Comparison of ENCODE assay signal across 8 cellular contexts in genomic region chr11:63564056-63564784, GRCh38.
DNase-seq lines count a peak whose midpoint lies in the region; ATAC-seq and TF ChIP-seq lines count a peak whose summit lies in the region.

No MANE protein-coding gene starts in this region.

- no peaks in the 10 kb centered on the region for H3K79me2 ChIP-seq in MM.1S (ENCODE audit: low read length)

- H3K36me3 ChIP-seq in MM.1S (replicated peaks; ENCODE audit: insufficient read depth, low read length), result no peaks in the 10 kb centered on the region

- peak overlapping the region; percentile 23 for H3K9ac ChIP-seq in MM.1S (ENCODE audit: low read length)

- peak overlapping the region; percentile 1; the same call in 1 of the 2 replicates for H3K4me3 ChIP-seq in MM.1S (ENCODE audit: low read length)

- H3F3A ChIP-seq in MM.1S (ENCODE audit: insufficient read depth, low read length), result peaks cover 21% of the 10 kb centered on the region

- ATAC-seq in GM18511 (IDR thresholded peaks at IDR 0.05; ENCODE audit: unreplicated experiment) (peak; percentile 69), GM21576 (IDR thresholded peaks at IDR 0.05; ENCODE audit: unreplicated experiment) (peak; percentile 57), GM18870 (IDR thresholded peaks at IDR 0.05; ENCODE audit: unreplicated experiment) (no peak)

- peak overlapping the region; percentile 47 for H3K4me2 ChIP-seq in MM.1S (ENCODE audit: low read depth, low read length)

- intact Hi-C loops in head of caudate nucleus (cut with DNase I), result no loop called here

- peaks cover 32% of the 10 kb centered on the region for H3K4me1 ChIP-seq in MM.1S (ENCODE audit: low read length)

- TF ChIP-seq CTCF in MM.1S (IDR thresholded peaks at IDR 0.05; ENCODE audit: low read length), result no peak

- no peaks in the 10 kb centered on the region for H4K20me1 ChIP-seq in MM.1S (ENCODE audit: insufficient read depth, low read length)

- no peaks in the 10 kb centered on the region for H3K27me3 ChIP-seq in MM.1S (replicated peaks; ENCODE audit: insufficient read depth, low read length)

- H3K27ac ChIP-seq in MM.1S (ENCODE audit: low read length), result peak overlapping the region; percentile 83

- no peaks in the 10 kb centered on the region for H3K9me2 ChIP-seq in MM.1S (replicated peaks; ENCODE audit: insufficient read depth, low read length)

- no peak overlapping the region for H2AFZ ChIP-seq in MM.1S (ENCODE audit: low read length)

- DNase-seq in MM.1S (peak; percentile 90), head of caudate nucleus (peak in 36 of 42 donors; percentile 9 to 86 (median 60)), GF-D8 (lab: John Stamatoyannopoulos, UW) (no peak), cerebellar cortex (ENCODE audit: low spot score) (no peak), HPDE6-E6E7 (ENCODE audit: extremely low spot score) (no peak)

- H3K9me3 ChIP-seq in MM.1S (replicated peaks; ENCODE audit: insufficient read depth, low read length), result no peaks in the 10 kb centered on the region

Comparison
In these comparisons a context has a peak if more than half of its experiments do, and no peak if none do; other contexts are left out.
1. DNase-seq: peak in MM.1S (single experiment) and head of caudate nucleus (36 of 42); none in GF-D8 (single experiment), cerebellar cortex (single experiment) and HPDE6-E6E7 (single experiment).